ENCODE assay signal across 8 cellular contexts in the genomic region with DNA sequence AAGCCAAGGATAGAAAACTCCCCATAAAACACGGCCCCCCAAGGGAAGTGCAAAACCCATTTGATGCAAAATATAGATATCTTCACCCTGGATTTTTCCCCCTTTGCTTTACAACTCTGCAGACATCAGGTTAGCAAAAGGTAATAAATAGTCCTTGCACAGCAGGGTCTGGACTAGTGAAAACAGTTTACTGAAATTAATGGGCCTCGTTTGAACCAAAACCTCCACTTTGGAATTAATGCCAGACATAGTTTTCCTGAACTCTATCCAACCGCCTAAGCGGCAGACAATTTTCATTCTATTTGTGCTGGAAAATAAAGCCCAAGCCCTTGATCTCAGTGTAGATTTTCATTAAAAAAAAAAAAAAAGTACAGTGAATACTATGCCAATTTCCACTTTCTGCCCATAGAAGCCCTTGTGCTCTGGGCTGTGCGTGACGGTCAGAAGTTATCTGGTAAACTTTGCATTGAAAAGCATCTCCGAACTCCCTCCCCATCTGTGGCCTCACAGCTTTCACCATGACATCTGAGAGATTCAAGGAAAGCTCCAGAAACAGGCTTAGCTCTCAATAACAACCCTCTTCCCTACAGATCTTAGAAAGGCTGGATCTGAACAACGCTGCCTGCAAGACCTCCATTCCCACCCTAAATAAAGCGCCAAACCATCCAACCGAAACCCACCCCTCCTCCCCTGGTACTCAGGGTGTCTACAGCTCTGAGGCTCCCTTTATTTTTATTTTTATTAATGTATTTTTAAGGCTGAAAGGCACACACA. TPM values are rescaled to one million over a fixed set of nuclear protein-coding genes. Genes with fewer than 3 reads are reported as not detected.
DNase-seq lines count a peak whose midpoint lies in the region; ATAC-seq and TF ChIP-seq lines count a peak whose summit lies in the region.

No MANE protein-coding gene starts in this region.

- H3K23ac ChIP-seq in mesenchymal stem cell (ENCODE audit: low read length in 2 of 2) = no peak overlapping the region

- 21% methylated on average over 10 of the region's 10 CpGs for WGBS in mammary epithelial cell (ENCODE audit: low coverage, missing lambda C conversion rate)
- 13% methylated on average over 9 of the region's 10 CpGs for WGBS in mesenchymal stem cell

- H4K91ac ChIP-seq in mesenchymal stem cell (ENCODE audit: low read length) = no peak overlapping the region

- H3K36me3 ChIP-seq in mammary epithelial cell (ENCODE audit: insufficient read depth, low read length) (no peaks in the 10 kb centered on the region), mesenchymal stem cell (ENCODE audit: control insufficient read depth in 1 of 2, insufficient read depth in 2 of 2, low read depth in 1 of 2, low read length in 2 of 2) (no peaks in the 10 kb centered on the region)

- POLR2A ChIA-PET in AG04450 (lab: Yijun Ruan, JAX) = interaction anchor here (0.7 to 7.6 kb wide), 8 partner anchors 6 to 1155 kb away, joined by 3 to 146 read pairs (median 6); a partner anchor contains a TSS

- in situ Hi-C loops in mammary epithelial cell (cut with MboI; ENCODE audit: low sequenced_read_pairs in 2 of 2) = no loop called here

- TF ChIP-seq CTCF in AG04450 (IDR thresholded peaks at IDR 0.05; ENCODE audit: low read depth, low read length) = no peak
- no peak for TF ChIP-seq CTCF in mammary epithelial cell (conservative IDR thresholded peaks at IDR 0.05 in 1 of 2, IDR thresholded peaks at IDR 0.05 in 1 of 2; ENCODE audit: extremely low read depth in 1 of 2, insufficient read depth in 1 of 2, low read depth in 1 of 2, low read length in 2 of 2)

- peak overlapping the region; percentile 67 for H2BK120ac ChIP-seq in mesenchymal stem cell (ENCODE audit: low read depth, low read length)

- peak overlapping the region; percentile 53 for H2AFZ ChIP-seq in mammary epithelial cell (ENCODE audit: low read depth, low read length)
- H2AFZ ChIP-seq in mesenchymal stem cell (ENCODE audit: low read depth, low read length) = no peak overlapping the region

- H3K79me1 ChIP-seq in mesenchymal stem cell (replicated peaks; ENCODE audit: low read length, poor library complexity, severe bottlenecking) = peaks cover 6% of the 10 kb centered on the region

- dilution Hi-C loops in mammary epithelial cell (cut with HindIII; ENCODE audit: low sequenced_read_pairs) = loop anchor here (10.0 kb wide), 1 partner anchor 85 kb away; no protein-coding TSS in a partner anchor

- peak; percentile 1 for ATAC-seq in GM18909 (IDR thresholded peaks at IDR 0.05; ENCODE audit: poor library complexity, unreplicated experiment)

- peak overlapping the region; percentile 63 for H2BK5ac ChIP-seq in mesenchymal stem cell (ENCODE audit: low read depth, low read length, poor library complexity, severe bottlenecking)

- DNase-seq in AG04450 (ENCODE audit: low read depth, low spot score) = no peak
- DNase-seq in NCI-H345 treated with DMSO at 0.1 percent for 48 hours (lab: John Stamatoyannopoulos, UW; ENCODE audit: unreplicated experiment) = peak; percentile 48
- DNase-seq in mammary epithelial cell = peak; percentile 9
- peak; percentile 90 for DNase-seq in mesenchymal stem cell
- no peak for DNase-seq in retina
- DNase-seq in NOMO-1 treated with dmso at 0.1 percent for 144 hours (lab: John Stamatoyannopoulos, UW; ENCODE audit: unreplicated experiment) = no peak
- no peak for DNase-seq in kidney tubule cell (ENCODE audit: low spot score)

- H3K79me2 ChIP-seq in mammary epithelial cell (ENCODE audit: insufficient read depth, low read length) = no peaks in the 10 kb centered on the region

- no peak overlapping the region for H2BK15ac ChIP-seq in mesenchymal stem cell (ENCODE audit: low read depth, poor library complexity, severe bottlenecking)

- peak overlapping the region; percentile 6 to 33 for H2BK12ac ChIP-seq in mesenchymal stem cell (ENCODE audit: low read length in 2 of 2)

- no TSS peak for BruUV-seq in mammary epithelial cell (replicated peaks; lab: Mats Ljungman, UMichigan)

- no peak overlapping the region for H3K14ac ChIP-seq in mesenchymal stem cell (ENCODE audit: low read length in 2 of 2)

- no peaks in the 10 kb centered on the region for H3K9me3 ChIP-seq in AG04450 (ENCODE audit: control insufficient read depth, insufficient read depth, low read length)
- H3K9me3 ChIP-seq in mammary epithelial cell (replicated peaks; ENCODE audit: insufficient read depth, low read length) = no peaks in the 10 kb centered on the region
- H3K9me3 ChIP-seq in mesenchymal stem cell (ENCODE audit: control insufficient read depth, low read length) = no peaks in the 10 kb centered on the region

- H4K20me1 ChIP-seq in mammary epithelial cell (ENCODE audit: insufficient read depth, low read length) = no peaks in the 10 kb centered on the region

- H3K4me2 ChIP-seq in mammary epithelial cell (ENCODE audit: insufficient read depth, low read depth, low read length) (peak overlapping the region; percentile 70), mesenchymal stem cell (ENCODE audit: low read length, poor library complexity, severe bottlenecking) (peak overlapping the region; percentile 45)

- peak overlapping the region in 1 of 2 experiments; percentile 84 for H3K4ac ChIP-seq in mesenchymal stem cell (ENCODE audit: low read depth in 1 of 2, low read length in 2 of 2)

- peak overlapping the region; percentile 84 for H2AK5ac ChIP-seq in mesenchymal stem cell (ENCODE audit: low read length, severe bottlenecking)

- H3K4me3 ChIP-seq in AG04450 (ENCODE audit: low read depth, low read length) = peak overlapping the region; percentile 46
- peak overlapping the region; percentile 10 to 25 (median 23) for H3K4me3 ChIP-seq in mammary epithelial cell (replicated peaks in 1 of 3; ENCODE audit: insufficient read depth in 1 of 3, low read depth in 2 of 3, low read length in 3 of 3)
- H3K4me3 ChIP-seq in mesenchymal stem cell (ENCODE audit: insufficient read depth in 1 of 2, low read depth in 1 of 2, low read length in 2 of 2) = peak overlapping the region in 1 of 2 experiments; percentile 68

- H3K4me1 ChIP-seq in mammary epithelial cell (ENCODE audit: insufficient read depth, low read length) (peaks cover 69% of the 10 kb centered on the region), mesenchymal stem cell (ENCODE audit: control insufficient read depth, insufficient read depth, low read depth, low read length) (peaks cover 50% of the 10 kb centered on the region)

- H3K18ac ChIP-seq in mesenchymal stem cell (ENCODE audit: low read depth in 1 of 2, low read length in 2 of 2) = peak overlapping the region; percentile 61 to 93

- no peak overlapping the region for H4K8ac ChIP-seq in mesenchymal stem cell (ENCODE audit: low read length)

- H3K27me3 ChIP-seq in AG04450 (ENCODE audit: control insufficient read depth, insufficient read depth, low read length) (no peaks in the 10 kb centered on the region), mammary epithelial cell (ENCODE audit: insufficient read depth, low read length) (no peaks in the 10 kb centered on the region), mesenchymal stem cell (ENCODE audit: control insufficient read depth in 1 of 2, insufficient read depth in 1 of 2, low read length in 2 of 2) (no peaks in the 10 kb centered on the region)

- intact Hi-C loops in mammary epithelial cell (cut with micrococcal nuclease) = loop anchor here (2.0 kb wide), 1 partner anchor 83 kb away; no protein-coding TSS in a partner anchor

- CTCF ChIA-PET in AG04450 (lab: Charles Lee) = interaction anchor here (1.5 to 2.5 kb wide), 2 partner anchors 11 to 126 kb away, joined by 3 to 11 read pairs; no protein-coding TSS in a partner anchor
- CTCF ChIA-PET in mammary epithelial cell (lab: Charles Lee; ENCODE audit: low non-redundant PET) = interaction anchor here (0.6 to 1.1 kb wide), 2 partner anchors 31 to 120 kb away, joined by 3 to 5 read pairs; no protein-coding TSS in a partner anchor

- H3K27ac ChIP-seq in AG04450 (ENCODE audit: low read depth, low read length) (peak overlapping the region; percentile 99), mammary epithelial cell (ENCODE audit: insufficient read depth, low read depth, low read length) (peak overlapping the region; percentile 80), mesenchymal stem cell (ENCODE audit: low read length, poor library complexity, severe bottlenecking) (peak overlapping the region; percentile 94)

- peak overlapping the region; percentile 57 for H3K9ac ChIP-seq in mammary epithelial cell (ENCODE audit: insufficient read depth, low read length)
- H3K9ac ChIP-seq in mesenchymal stem cell (ENCODE audit: low read length) = peak overlapping the region; percentile 91

RNA-seq across cellular contexts. Expression of a gene that starts 11.0 kb away (rescaled TPM):
- 17.1 and 21.8 TPM in 2 replicates for polyA plus RNA-seq in AG04450 (2011; rRNA removed)
- polyA minus RNA-seq in AG04450 (2011; rRNA and poly(A)+ RNA removed) = 19.4 and 19.6 TPM in 2 replicates
- total RNA-seq in mammary epithelial cell = 10 to 100 TPM; 41.3 to 49.4 TPM
- polyA plus RNA-seq in mammary epithelial cell = 14.0 TPM
- 13.7 TPM for polyA minus RNA-seq in mammary epithelial cell
- 49.1 TPM for polyA plus RNA-seq in mesenchymal stem cell (2013, experiment 1 of 2)
- 48.1 TPM for polyA plus RNA-seq in mesenchymal stem cell (2013, experiment 2 of 2)

RNA-seq across cellular contexts. Expression of a gene that starts 58.6 kb away (rescaled TPM):
- 8.9 and 9.9 TPM in 2 replicates for polyA plus RNA-seq in AG04450 (2011; rRNA removed)
- 12.2 and 19.5 TPM in 2 replicates for polyA minus RNA-seq in AG04450 (2011; rRNA and poly(A)+ RNA removed)
- 10 to 100 TPM; 11.6 to 30.2 TPM for total RNA-seq in mammary epithelial cell
- polyA plus RNA-seq in mammary epithelial cell = 9.9 TPM
- polyA minus RNA-seq in mammary epithelial cell = 14.5 TPM
- polyA plus RNA-seq in mesenchymal stem cell (2013, experiment 1 of 2) = 8.8 TPM
- polyA plus RNA-seq in mesenchymal stem cell (2013, experiment 2 of 2) = 8.8 TPM

Comparison
In these comparisons a context has a peak if more than half of its experiments do, and no peak if none do; other contexts are left out.
1. DNase-seq: peak in NCI-H345 treated with DMSO at 0.1 percent for 48 hours (single experiment), mammary epithelial cell (single experiment) and mesenchymal stem cell (single experiment); none in AG04450 (single experiment), retina (single experiment), NOMO-1 treated with dmso at 0.1 percent for 144 hours (single experiment) and kidney tubule cell (single experiment).
2. Peak in every context shown above with its lines, with median percentiles within 50 percentile points of each other: H3K27ac ChIP-seq.